Comparison of ENCODE assay signal across 17 cellular contexts in the genomic region with DNA sequence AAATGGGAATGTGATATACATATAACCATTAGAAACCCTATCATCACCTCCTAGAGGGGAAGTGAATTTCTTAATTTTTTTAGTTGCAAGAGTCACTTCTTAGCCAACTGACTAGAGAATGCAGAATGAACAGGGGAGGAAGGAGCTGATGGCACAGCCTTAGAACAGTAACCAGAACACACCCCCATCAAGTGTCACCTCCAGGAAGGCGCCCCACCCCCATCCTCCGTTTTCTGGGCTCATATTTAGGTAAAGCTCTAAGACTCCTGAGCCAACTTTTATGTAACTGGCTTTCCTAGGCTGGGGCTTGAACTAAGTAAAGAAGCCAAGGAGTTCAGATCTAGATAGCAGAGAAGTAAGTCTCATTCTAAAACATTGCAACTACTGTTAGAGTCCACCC. TPM values are rescaled to one million over a fixed set of nuclear protein-coding genes. Genes with fewer than 3 reads are reported as not detected.
DNase-seq lines count a peak whose midpoint lies in the region; ATAC-seq and TF ChIP-seq lines count a peak whose summit lies in the region.
"Had no signal": no experiment of that assay in that cellular context is flagged by ENCODE, and none has a peak within 500 bp of the region (broad histone marks: within the 10 kb centered on the region; RNA-seq: fewer than 3 reads in every experiment).

No MANE protein-coding gene starts in this region.

- no peak for DNase-seq in activated naive CD4-positive, alpha-beta T cell treated with anti-CD3 and anti-CD28 coated beads, Interleukin-2, amount 50 U/mL, for 72 hours (ENCODE audit: low spot score in 2 of 2)
- DNase-seq in HL-60 (ENCODE audit: low read depth in 1 of 2, low spot score in 1 of 2) (peak; percentile 49 to 81), dorsolateral prefrontal cortex (no peak), tibial artery (no peak), gastrocnemius medialis (no peak)
- DNase-seq in T-helper 2 cell treated with Interferon-gamma antibody and Interleukin-4, amounts not matched to agents 5 μg/mL and 100 μg/mL, for 36 hours (ENCODE audit: low spot score) = no peak
- DNase-seq: 8988T, DMS53, GDM1, HCEC 1CT, NCI-H187, NCI-H446, NCI-H69, Right ventricle myocardium superior had no signal

- H3K4me1 Mint-ChIP-seq in activated naive CD4-positive, alpha-beta T cell treated with anti-CD3 and anti-CD28 coated beads, Interleukin-2, amount 50 U/mL, for 24 hours = peaks cover 4% of the 10 kb centered on the region
- H3K4me1 Mint-ChIP-seq in T-helper 2 cell treated with Interferon-gamma antibody and Interleukin-4, amounts not matched to agents 5 μg/mL and 100 μg/mL, for 36 hours (ENCODE audit: low read depth) = no peaks in the 10 kb centered on the region

- no peaks in the 10 kb centered on the region for H3K27me3 Mint-ChIP-seq in activated naive CD4-positive, alpha-beta T cell treated with anti-CD3 and anti-CD28 coated beads, Interleukin-2, amount 50 U/mL, for 24 hours
- no peaks in the 10 kb centered on the region for H3K27me3 Mint-ChIP-seq in T-helper 2 cell treated with Interferon-gamma antibody and Interleukin-4, amounts not matched to agents 5 μg/mL and 100 μg/mL, for 36 hours (ENCODE audit: low read depth)
- H3K27me3 Mint-ChIP-seq: IgD-negative memory B cell had no signal

- no peaks in the 10 kb centered on the region for H3K9me3 Mint-ChIP-seq in activated naive CD4-positive, alpha-beta T cell treated with anti-CD3 and anti-CD28 coated beads, Interleukin-2, amount 50 U/mL, for 24 hours
- no peaks in the 10 kb centered on the region for H3K9me3 Mint-ChIP-seq in activated naive CD4-positive, alpha-beta T cell treated with anti-CD3 and anti-CD28 coated beads, Interleukin-2, amount 50 U/mL, for 72 hours
- no peaks in the 10 kb centered on the region for H3K9me3 Mint-ChIP-seq in T-helper 2 cell treated with Interferon-gamma antibody and Interleukin-4, amounts not matched to agents 5 μg/mL and 100 μg/mL, for 36 hours
- H3K9me3 Mint-ChIP-seq: IgD-negative memory B cell had no signal

- peak overlapping the region; percentile 94 for H3K27ac ChIP-seq in HL-60 (replicated peaks)
- H3K27ac ChIP-seq in dorsolateral prefrontal cortex = peak overlapping the region in 41 of 59 donors; percentile 18 to 93 (median 77)
- no peak overlapping the region for H3K27ac ChIP-seq in tibial artery
- no peak overlapping the region for H3K27ac ChIP-seq in gastrocnemius medialis
- H3K27ac ChIP-seq: BLaER1 treated with 17β-estradiol and CSF1 and Interleukin-3, amounts not matched to agents 10 nM and 100 nM had no signal

- H3K4me3 ChIP-seq in HL-60 (replicated peaks; ENCODE audit: insufficient read depth, low read length) (no peak overlapping the region), dorsolateral prefrontal cortex (no peak overlapping the region), tibial artery (no peak overlapping the region), gastrocnemius medialis (no peak overlapping the region)
- H3K4me3 ChIP-seq: BLaER1 treated with 17β-estradiol and CSF1 and Interleukin-3, amounts not matched to agents 10 nM and 100 nM had no signal

- H3K4me1 ChIP-seq in tibial artery (no peaks in the 10 kb centered on the region), gastrocnemius medialis (peaks cover 0 to 11% of the 10 kb centered on the region in 2 donors)
- H3K4me1 ChIP-seq: BLaER1 treated with 17β-estradiol and CSF1 and Interleukin-3, amounts not matched to agents 10 nM and 100 nM had no signal

- ATAC-seq in activated naive CD4-positive, alpha-beta T cell treated with anti-CD3 and anti-CD28 coated beads, Interleukin-2, amount 50 U/mL, for 72 hours = no peak
- ATAC-seq in gastrocnemius medialis = no peak

- TF ChIP-seq POLR2A in gastrocnemius medialis (IDR thresholded peaks at IDR 0.05) = no peak

- peak overlapping the region; percentile 61 for H3K27ac Mint-ChIP-seq in activated naive CD4-positive, alpha-beta T cell treated with anti-CD3 and anti-CD28 coated beads, Interleukin-2, amount 50 U/mL, for 24 hours
- H3K27ac Mint-ChIP-seq in activated naive CD4-positive, alpha-beta T cell treated with anti-CD3 and anti-CD28 coated beads, Interleukin-2, amount 50 U/mL, for 72 hours = no peak overlapping the region
- no peak overlapping the region for H3K27ac Mint-ChIP-seq in T-helper 2 cell treated with Interferon-gamma antibody and Interleukin-4, amounts not matched to agents 5 μg/mL and 100 μg/mL, for 36 hours

- no peaks in the 10 kb centered on the region for H3K9me3 ChIP-seq in tibial artery
- H3K9me3 ChIP-seq in gastrocnemius medialis = no peaks in the 10 kb centered on the region
- H3K9me3 ChIP-seq: BLaER1 treated with 17β-estradiol and CSF1 and Interleukin-3, amounts not matched to agents 10 nM and 100 nM had no signal

- peaks cover 2% of the 10 kb centered on the region for H3K36me3 Mint-ChIP-seq in activated naive CD4-positive, alpha-beta T cell treated with anti-CD3 and anti-CD28 coated beads, Interleukin-2, amount 50 U/mL, for 24 hours
- H3K36me3 Mint-ChIP-seq in activated naive CD4-positive, alpha-beta T cell treated with anti-CD3 and anti-CD28 coated beads, Interleukin-2, amount 50 U/mL, for 72 hours = no peaks in the 10 kb centered on the region
- H3K36me3 Mint-ChIP-seq in T-helper 2 cell treated with Interferon-gamma antibody and Interleukin-4, amounts not matched to agents 5 μg/mL and 100 μg/mL, for 36 hours (ENCODE audit: low read depth) = peaks cover 10% of the 10 kb centered on the region

- in situ Hi-C loops in gastrocnemius medialis (cut with MboI; ENCODE audit: low sequenced_read_pairs in 4 of 4) = loop anchor here in 2 of 4 donors (25.0 kb wide), 1 partner anchor 181 kb away; no protein-coding TSS in a partner anchor

- intact Hi-C loops in dorsolateral prefrontal cortex (cut with DNase I) (loop anchor here in 1 of 2 donors (5.0 kb wide), 2 partner anchors 64 to 109 kb away; a partner anchor contains a TSS), tibial artery (cut with DNase I; ENCODE audit: low total_unique reads) (no loop called here), gastrocnemius medialis (cut with DNase I; ENCODE audit: low total_unique reads) (no loop called here)

- H3K27me3 ChIP-seq in HL-60 (ENCODE audit: insufficient read depth, poor library complexity, severe bottlenecking) (no peaks in the 10 kb centered on the region), dorsolateral prefrontal cortex (no peaks in the 10 kb centered on the region), tibial artery (no peaks in the 10 kb centered on the region), gastrocnemius medialis (no peaks in the 10 kb centered on the region)
- H3K27me3 ChIP-seq: BLaER1 treated with 17β-estradiol and CSF1 and Interleukin-3, amounts not matched to agents 10 nM and 100 nM had no signal

- H3K4me3 Mint-ChIP-seq in activated naive CD4-positive, alpha-beta T cell treated with anti-CD3 and anti-CD28 coated beads, Interleukin-2, amount 50 U/mL, for 24 hours = no peak overlapping the region
- no peak overlapping the region for H3K4me3 Mint-ChIP-seq in T-helper 2 cell treated with Interferon-gamma antibody and Interleukin-4, amounts not matched to agents 5 μg/mL and 100 μg/mL, for 36 hours
- H3K4me3 Mint-ChIP-seq: IgD-negative memory B cell had no signal

- H3K36me3 ChIP-seq in tibial artery (peaks cover 7 to 48% (median 27%) of the 10 kb centered on the region in 3 donors), gastrocnemius medialis (peaks cover 0 to 12% of the 10 kb centered on the region in 2 donors)

- TF ChIP-seq CTCF in HL-60 (IDR thresholded peaks at IDR 0.05; ENCODE audit: insufficient read depth, low read length) (no peak), dorsolateral prefrontal cortex (IDR thresholded peaks at IDR 0.05 in 54 of 56, conservative IDR thresholded peaks at IDR 0.05 in 2 of 56; ENCODE audit: low read depth in 1 of 56, partially characterized antibody in 56 of 56) (no peak), tibial artery (IDR thresholded peaks at IDR 0.05) (no peak), gastrocnemius medialis (IDR thresholded peaks at IDR 0.05 in 4 of 5, conservative IDR thresholded peaks at IDR 0.05 in 1 of 5) (no peak)

RNA-seq across cellular contexts. Expression of a gene that starts 54.0 kb away (rescaled TPM):
- not detected for total RNA-seq in activated naive CD4-positive, alpha-beta T cell treated with anti-CD3 and anti-CD28 coated beads, Interleukin-2, amount 50 U/mL, for 72 hours
- total RNA-seq in dorsolateral prefrontal cortex = 1 to 10 TPM in 50 of 120 experiments, under 1 TPM in 56, not detected in 14; 0.22 to 2.7 (median 0.94) TPM
- under 1 TPM in 1 of 4 donors, not detected in 3; 0.63 TPM for total RNA-seq in gastrocnemius medialis
- total RNA-seq: Right ventricle myocardium superior had no signal

Comparison
In these comparisons a context has a peak if more than half of its experiments do, and no peak if none do; other contexts are left out.
1. DNase-seq: peak in HL-60 (2 of 2); none in activated naive CD4-positive, alpha-beta T cell treated with anti-CD3 and anti-CD28 coated beads, Interleukin-2, amount 50 U/mL, for 72 hours (0 of 2), dorsolateral prefrontal cortex (0 of 10), T-helper 2 cell treated with Interferon-gamma antibody and Interleukin-4, amounts not matched to agents 5 μg/mL and 100 μg/mL, for 36 hours (single experiment), tibial artery (0 of 2) and gastrocnemius medialis (0 of 2).
2. H3K27ac ChIP-seq: peak in HL-60 (single experiment) and dorsolateral prefrontal cortex (41 of 59); none in tibial artery (0 of 2) and gastrocnemius medialis (0 of 4).